In genomic region chr1:26109229-26110164, GRCh38 we compare ENCODE assay signal across 1 cellular context.
TF ChIP-seq lines count a peak whose summit lies in the region.

No MANE protein-coding gene starts in this region.

TF ChIP-seq in WTC11, 78 proteins besides CTCF, POLR2A, EP300 and RAD21 (continued from another document):
- TF ChIP-seq STAT6 (CRISPR knock-in tag; conservative IDR thresholded peaks at IDR 0.05; ENCODE audit: low read depth) (no peak), CREM (CRISPR knock-in tag; IDR thresholded peaks at IDR 0.05) (no peak), MYBL2 (CRISPR knock-in tag; IDR thresholded peaks at IDR 0.05) (no peak), USF2 (CRISPR knock-in tag; IDR thresholded peaks at IDR 0.05) (no peak), SMAD3 (CRISPR knock-in tag; IDR thresholded peaks at IDR 0.05; ENCODE audit: borderline replicate concordance) (no peak), PRRX2 (CRISPR knock-in tag; IDR thresholded peaks at IDR 0.05) (no peak)
- TF ChIP-seq, protein P1, sequence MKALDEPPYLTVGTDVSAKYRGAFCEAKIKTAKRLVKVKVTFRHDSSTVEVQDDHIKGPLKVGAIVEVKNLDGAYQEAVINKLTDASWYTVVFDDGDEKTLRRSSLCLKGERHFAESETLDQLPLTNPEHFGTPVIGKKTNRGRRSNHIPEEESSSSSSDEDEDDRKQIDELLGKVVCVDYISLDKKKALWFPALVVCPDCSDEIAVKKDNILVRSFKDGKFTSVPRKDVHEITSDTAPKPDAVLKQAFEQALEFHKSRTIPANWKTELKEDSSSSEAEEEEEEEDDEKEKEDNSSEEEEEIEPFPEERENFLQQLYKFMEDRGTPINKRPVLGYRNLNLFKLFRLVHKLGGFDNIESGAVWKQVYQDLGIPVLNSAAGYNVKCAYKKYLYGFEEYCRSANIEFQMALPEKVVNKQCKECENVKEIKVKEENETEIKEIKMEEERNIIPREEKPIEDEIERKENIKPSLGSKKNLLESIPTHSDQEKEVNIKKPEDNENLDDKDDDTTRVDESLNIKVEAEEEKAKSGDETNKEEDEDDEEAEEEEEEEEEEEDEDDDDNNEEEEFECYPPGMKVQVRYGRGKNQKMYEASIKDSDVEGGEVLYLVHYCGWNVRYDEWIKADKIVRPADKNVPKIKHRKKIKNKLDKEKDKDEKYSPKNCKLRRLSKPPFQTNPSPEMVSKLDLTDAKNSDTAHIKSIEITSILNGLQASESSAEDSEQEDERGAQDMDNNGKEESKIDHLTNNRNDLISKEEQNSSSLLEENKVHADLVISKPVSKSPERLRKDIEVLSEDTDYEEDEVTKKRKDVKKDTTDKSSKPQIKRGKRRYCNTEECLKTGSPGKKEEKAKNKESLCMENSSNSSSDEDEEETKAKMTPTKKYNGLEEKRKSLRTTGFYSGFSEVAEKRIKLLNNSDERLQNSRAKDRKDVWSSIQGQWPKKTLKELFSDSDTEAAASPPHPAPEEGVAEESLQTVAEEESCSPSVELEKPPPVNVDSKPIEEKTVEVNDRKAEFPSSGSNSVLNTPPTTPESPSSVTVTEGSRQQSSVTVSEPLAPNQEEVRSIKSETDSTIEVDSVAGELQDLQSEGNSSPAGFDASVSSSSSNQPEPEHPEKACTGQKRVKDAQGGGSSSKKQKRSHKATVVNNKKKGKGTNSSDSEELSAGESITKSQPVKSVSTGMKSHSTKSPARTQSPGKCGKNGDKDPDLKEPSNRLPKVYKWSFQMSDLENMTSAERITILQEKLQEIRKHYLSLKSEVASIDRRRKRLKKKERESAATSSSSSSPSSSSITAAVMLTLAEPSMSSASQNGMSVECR (CRISPR knock-in tag; IDR thresholded peaks at IDR 0.05; ENCODE audit: borderline replicate concordance) = no peak
TF ChIP-seq in WTC11: peak in this region for 0.
